9 cellular contexts compared by ENCODE assay signal in genomic region chr10:94225589-94225988, GRCh38.
DNase-seq lines count a peak whose midpoint lies in the region; ATAC-seq and TF ChIP-seq lines count a peak whose summit lies in the region.
"Had no signal": no experiment of that assay in that cellular context is flagged by ENCODE, and none has a peak within 500 bp of the region (broad histone marks: within the 10 kb centered on the region; RNA-seq: fewer than 3 reads in every experiment).

No MANE protein-coding gene starts in this region.

- no peak overlapping the region for H3K27ac ChIP-seq in prostate gland

- in situ Hi-C loops in SK-MEL-5 (cut with HindIII; ENCODE audit: low pct_unique_long_range_greater_than_20kb, low sequenced_read_pairs): no loop called here

- no peaks in the 10 kb centered on the region for H3K36me3 ChIP-seq in H7 (replicated peaks; ENCODE audit: control insufficient read depth, insufficient read depth, low read length)
- H3K36me3 ChIP-seq in prostate gland: no peaks in the 10 kb centered on the region

- DNase-seq in H7 (peak; percentile 13), SK-MEL-5 (ENCODE audit: low read depth, low spot score) (peak; percentile 49), fibroblast of the aortic adventitia (ENCODE audit: low read depth) (peak; percentile 32), retinal pigment epithelial cell (ENCODE audit: low read depth) (no peak), prostate gland (ENCODE audit: low spot score) (no peak), NCI-H2227 (lab: John Stamatoyannopoulos, UW; ENCODE audit: unreplicated experiment) (no peak)
- DNase-seq: activated T-cell treated with anti-CD3 and anti-CD28 coated beads for 4 hours, T-helper 9 cell had no signal

- TF ChIP-seq POLR2A in prostate gland (IDR thresholded peaks at IDR 0.05): no peak

- no peaks in the 10 kb centered on the region for H3K4me1 ChIP-seq in prostate gland (replicated peaks)

- H3K4me3 ChIP-seq in H7 (ENCODE audit: insufficient read depth, low read depth, low read length) (no peak overlapping the region), fibroblast of the aortic adventitia (ENCODE audit: low read depth, low read length) (no peak overlapping the region), retinal pigment epithelial cell (ENCODE audit: low read length) (no peak overlapping the region), prostate gland (no peak overlapping the region)

- no peak for ATAC-seq in HG03095 (IDR thresholded peaks at IDR 0.05; ENCODE audit: unreplicated experiment)

- H3K27me3 ChIP-seq in H7 (ENCODE audit: control insufficient read depth, insufficient read depth, low read length) (no peaks in the 10 kb centered on the region), prostate gland (replicated peaks; ENCODE audit: insufficient read depth) (no peaks in the 10 kb centered on the region)

- TF ChIP-seq CTCF in fibroblast of the aortic adventitia (IDR thresholded peaks at IDR 0.05; ENCODE audit: insufficient read depth, low read length): peak; percentile 32
- TF ChIP-seq CTCF in retinal pigment epithelial cell (conservative IDR thresholded peaks at IDR 0.05; ENCODE audit: low read depth, low read length): peak; percentile 24
- TF ChIP-seq CTCF in prostate gland (IDR thresholded peaks at IDR 0.05): no peak

- WGBS in prostate gland: 77% methylated on average over 4 of the region's 4 CpGs

- intact Hi-C loops in prostate gland (cut with DNase I): no loop called here

- no peaks in the 10 kb centered on the region for H3K9me3 ChIP-seq in prostate gland

Comparison
In these comparisons a context has a peak if more than half of its experiments do, and no peak if none do; other contexts are left out.
1. DNase-seq: peak in H7 (single experiment), SK-MEL-5 (single experiment) and fibroblast of the aortic adventitia (single experiment); none in retinal pigment epithelial cell (single experiment), prostate gland (single experiment) and NCI-H2227 (single experiment).
2. CTCF ChIP-seq: peak in fibroblast of the aortic adventitia (single experiment) and retinal pigment epithelial cell (single experiment); none in prostate gland (0 of 4).